ENCODE assay signal across 8 cellular contexts in the genomic region with DNA sequence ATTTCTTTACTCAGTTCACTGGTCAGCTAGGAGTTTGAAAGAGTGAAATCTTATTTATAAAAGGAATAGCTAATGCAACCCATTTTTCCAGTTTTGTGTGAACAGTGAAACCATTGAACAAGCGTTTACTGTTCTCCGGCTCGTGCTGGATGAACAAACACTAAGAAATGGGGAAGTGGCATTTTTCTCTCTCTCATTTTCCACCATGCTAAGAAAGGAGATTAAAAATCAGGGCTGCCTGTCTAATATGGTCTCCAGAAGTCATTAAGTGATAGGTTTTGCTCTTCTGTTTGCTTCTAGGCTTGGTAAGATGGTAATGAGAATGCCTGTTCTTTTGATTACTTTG. TPM values are rescaled to one million over a fixed set of nuclear protein-coding genes. Genes with fewer than 3 reads are reported as not detected.
DNase-seq lines count a peak whose midpoint lies in the region; ATAC-seq, FAIRE-seq and TF ChIP-seq lines count a peak whose summit lies in the region.

No MANE protein-coding gene starts in this region.

- TF ChIP-seq CTCF in HEK293 (tag by site-specific recombination; IDR thresholded peaks at IDR 0.05) (no peak), dorsolateral prefrontal cortex (IDR thresholded peaks at IDR 0.05 in 54 of 56, conservative IDR thresholded peaks at IDR 0.05 in 2 of 56; ENCODE audit: low read depth in 1 of 56, partially characterized antibody in 56 of 56) (no peak), neural crest cell (conservative IDR thresholded peaks at IDR 0.05) (no peak)

- H3K27me3 ChIP-seq in dorsolateral prefrontal cortex: no peaks in the 10 kb centered on the region

- CTCF ChIA-PET in HEK293 (lab: Yijun Ruan, JAX): interaction anchor here (0.9 to 1.3 kb wide), 2 partner anchors 38 to 62 kb away, joined by 3 to 7 read pairs; no protein-coding TSS in a partner anchor

- peaks cover 18% of the 10 kb centered on the region for H3K27me3 Mint-ChIP-seq in neural crest cell (ENCODE audit: low read depth)

- H3K36me3 Mint-ChIP-seq in neural crest cell (ENCODE audit: low read depth): no peaks in the 10 kb centered on the region

- H3K27ac ChIP-seq in HEK293 (ENCODE audit: extremely low read depth, low read depth, low read length): no peak overlapping the region
- H3K27ac ChIP-seq in dorsolateral prefrontal cortex: peak overlapping the region in 56 of 59 donors; percentile 12 to 98 (median 90)

- peak overlapping the region; percentile 95 for H3K4me3 Mint-ChIP-seq in neural crest cell

- peaks cover under 1% of the 10 kb centered on the region for H3K9me3 Mint-ChIP-seq in neural crest cell

- peak; percentile 39 to 70 for DNase-seq in NOMO-1 (lab: John Stamatoyannopoulos, UW; ENCODE audit: unreplicated experiment in 2 of 2)
- DNase-seq in dorsolateral prefrontal cortex: no peak
- DNase-seq in neural crest cell (ENCODE audit: low read depth, low spot score): no peak
- DNase-seq in activated CD8-positive, alpha-beta memory T cell treated with anti-CD3 and anti-CD28 coated beads, Interleukin-2, amount 50 U/mL, for 4 hours: no peak
- DNase-seq in activated gamma-delta T cell (lab: John Stamatoyannopoulos, UW): no peak
- DNase-seq in H54 (ENCODE audit: insufficient read length, low spot score): no peak

- H3K4me3 ChIP-seq in HEK293 (ENCODE audit: low read depth, low read length) (peak overlapping the region; percentile 94), dorsolateral prefrontal cortex (peak overlapping the region; percentile 63 to 100 (median 96))

- TF ChIP-seq POLR2A in GM18505 (IDR thresholded peaks at IDR 0.05; ENCODE audit: borderline replicate concordance, extremely low read depth, insufficient read depth, insufficient read length) (no peak), H54 (IDR thresholded peaks at IDR 0.05; ENCODE audit: low read depth, low read length) (no peak)

- FAIRE-seq in H54 (lab: Jason Lieb, UNC): no peak

- peaks cover 3% of the 10 kb centered on the region; the same call in 1 of the 2 replicates for H3K4me1 ChIP-seq in HEK293 (ENCODE audit: control insufficient read depth, insufficient read depth, low read length)

- H3K9me3 ChIP-seq in HEK293 (ENCODE audit: control insufficient read depth, insufficient read depth, low read depth, low read length): no peaks in the 10 kb centered on the region

- intact Hi-C loops in dorsolateral prefrontal cortex (cut with DNase I): loop anchor here in 1 of 2 donors (2.0 to 5.0 kb wide), 2 partner anchors 40 to 66 kb away; a partner anchor contains a TSS

- peaks cover 0 to 24% of the 10 kb centered on the region in 2 experiments; a peak in 2 of 3 replicates for H3K36me3 ChIP-seq in HEK293 (ENCODE audit: control insufficient read depth in 2 of 2, insufficient read depth in 1 of 2, low read length in 2 of 2)

- peak; percentile 23 for ATAC-seq in GM18505 (IDR thresholded peaks at IDR 0.05; ENCODE audit: unreplicated experiment)

- H3K4me1 Mint-ChIP-seq in neural crest cell: peaks cover 16% of the 10 kb centered on the region

- H3K27ac Mint-ChIP-seq in neural crest cell (ENCODE audit: unreplicated experiment): no peak overlapping the region

- POLR2A ChIA-PET in HEK293 (lab: Yijun Ruan, JAX): interaction anchor here (0.6 to 1.7 kb wide), 6 partner anchors 9 to 429 kb away, joined by 3 to 7 read pairs (median 4); no protein-coding TSS in a partner anchor

TF ChIP-seq in HEK293, 187 proteins besides CTCF, POLR2A, EP300 and RAD21 (continues in another document):
- no peak for TF ChIP-seq ZNF132 (tag by site-specific recombination; IDR thresholded peaks at IDR 0.05; ENCODE audit: borderline replicate concordance)
- TF ChIP-seq, protein P1, sequence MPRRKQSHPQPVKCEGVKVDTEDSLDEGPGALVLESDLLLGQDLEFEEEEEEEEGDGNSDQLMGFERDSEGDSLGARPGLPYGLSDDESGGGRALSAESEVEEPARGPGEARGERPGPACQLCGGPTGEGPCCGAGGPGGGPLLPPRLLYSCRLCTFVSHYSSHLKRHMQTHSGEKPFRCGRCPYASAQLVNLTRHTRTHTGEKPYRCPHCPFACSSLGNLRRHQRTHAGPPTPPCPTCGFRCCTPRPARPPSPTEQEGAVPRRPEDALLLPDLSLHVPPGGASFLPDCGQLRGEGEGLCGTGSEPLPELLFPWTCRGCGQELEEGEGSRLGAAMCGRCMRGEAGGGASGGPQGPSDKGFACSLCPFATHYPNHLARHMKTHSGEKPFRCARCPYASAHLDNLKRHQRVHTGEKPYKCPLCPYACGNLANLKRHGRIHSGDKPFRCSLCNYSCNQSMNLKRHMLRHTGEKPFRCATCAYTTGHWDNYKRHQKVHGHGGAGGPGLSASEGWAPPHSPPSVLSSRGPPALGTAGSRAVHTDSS (tag by site-specific recombination; IDR thresholded peaks at IDR 0.05): no peak
- no peak for TF ChIP-seq ZNF843 (tag by site-specific recombination; IDR thresholded peaks at IDR 0.05)
- no peak for TF ChIP-seq ZNF214 (tag by site-specific recombination; IDR thresholded peaks at IDR 0.05; ENCODE audit: borderline replicate concordance)
- TF ChIP-seq ZNF560 (tag by site-specific recombination; IDR thresholded peaks at IDR 0.05; ENCODE audit: borderline replicate concordance): no peak
- TF ChIP-seq, protein P2, sequence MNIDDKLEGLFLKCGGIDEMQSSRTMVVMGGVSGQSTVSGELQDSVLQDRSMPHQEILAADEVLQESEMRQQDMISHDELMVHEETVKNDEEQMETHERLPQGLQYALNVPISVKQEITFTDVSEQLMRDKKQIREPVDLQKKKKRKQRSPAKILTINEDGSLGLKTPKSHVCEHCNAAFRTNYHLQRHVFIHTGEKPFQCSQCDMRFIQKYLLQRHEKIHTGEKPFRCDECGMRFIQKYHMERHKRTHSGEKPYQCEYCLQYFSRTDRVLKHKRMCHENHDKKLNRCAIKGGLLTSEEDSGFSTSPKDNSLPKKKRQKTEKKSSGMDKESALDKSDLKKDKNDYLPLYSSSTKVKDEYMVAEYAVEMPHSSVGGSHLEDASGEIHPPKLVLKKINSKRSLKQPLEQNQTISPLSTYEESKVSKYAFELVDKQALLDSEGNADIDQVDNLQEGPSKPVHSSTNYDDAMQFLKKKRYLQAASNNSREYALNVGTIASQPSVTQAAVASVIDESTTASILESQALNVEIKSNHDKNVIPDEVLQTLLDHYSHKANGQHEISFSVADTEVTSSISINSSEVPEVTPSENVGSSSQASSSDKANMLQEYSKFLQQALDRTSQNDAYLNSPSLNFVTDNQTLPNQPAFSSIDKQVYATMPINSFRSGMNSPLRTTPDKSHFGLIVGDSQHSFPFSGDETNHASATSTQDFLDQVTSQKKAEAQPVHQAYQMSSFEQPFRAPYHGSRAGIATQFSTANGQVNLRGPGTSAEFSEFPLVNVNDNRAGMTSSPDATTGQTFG (tag by site-specific recombination; IDR thresholded peaks at IDR 0.05; ENCODE audit: borderline replicate concordance): no peak
- TF ChIP-seq ZNF138 (tag by site-specific recombination; IDR thresholded peaks at IDR 0.05; ENCODE audit: borderline replicate concordance): no peak
- TF ChIP-seq, protein P3, sequence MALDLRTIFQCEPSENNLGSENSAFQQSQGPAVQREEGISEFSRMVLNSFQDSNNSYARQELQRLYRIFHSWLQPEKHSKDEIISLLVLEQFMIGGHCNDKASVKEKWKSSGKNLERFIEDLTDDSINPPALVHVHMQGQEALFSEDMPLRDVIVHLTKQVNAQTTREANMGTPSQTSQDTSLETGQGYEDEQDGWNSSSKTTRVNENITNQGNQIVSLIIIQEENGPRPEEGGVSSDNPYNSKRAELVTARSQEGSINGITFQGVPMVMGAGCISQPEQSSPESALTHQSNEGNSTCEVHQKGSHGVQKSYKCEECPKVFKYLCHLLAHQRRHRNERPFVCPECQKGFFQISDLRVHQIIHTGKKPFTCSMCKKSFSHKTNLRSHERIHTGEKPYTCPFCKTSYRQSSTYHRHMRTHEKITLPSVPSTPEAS (tag by site-specific recombination; IDR thresholded peaks at IDR 0.05): no peak
- TF ChIP-seq ZNF423 (tag by site-specific recombination; IDR thresholded peaks at IDR 0.05): no peak
- no peak for TF ChIP-seq ZNF354C (tag by site-specific recombination; IDR thresholded peaks at IDR 0.05; ENCODE audit: borderline replicate concordance, low read depth)
- TF ChIP-seq KLF8 (tag by site-specific recombination; IDR thresholded peaks at IDR 0.05): no peak
- no peak for TF ChIP-seq ZBTB20 (tag by site-specific recombination; IDR thresholded peaks at IDR 0.05)
- TF ChIP-seq ZNF571 (tag by site-specific recombination; IDR thresholded peaks at IDR 0.05): no peak
- no peak for TF ChIP-seq ZNF416 (tag by site-specific recombination; IDR thresholded peaks at IDR 0.05)
- TF ChIP-seq, protein P4, sequence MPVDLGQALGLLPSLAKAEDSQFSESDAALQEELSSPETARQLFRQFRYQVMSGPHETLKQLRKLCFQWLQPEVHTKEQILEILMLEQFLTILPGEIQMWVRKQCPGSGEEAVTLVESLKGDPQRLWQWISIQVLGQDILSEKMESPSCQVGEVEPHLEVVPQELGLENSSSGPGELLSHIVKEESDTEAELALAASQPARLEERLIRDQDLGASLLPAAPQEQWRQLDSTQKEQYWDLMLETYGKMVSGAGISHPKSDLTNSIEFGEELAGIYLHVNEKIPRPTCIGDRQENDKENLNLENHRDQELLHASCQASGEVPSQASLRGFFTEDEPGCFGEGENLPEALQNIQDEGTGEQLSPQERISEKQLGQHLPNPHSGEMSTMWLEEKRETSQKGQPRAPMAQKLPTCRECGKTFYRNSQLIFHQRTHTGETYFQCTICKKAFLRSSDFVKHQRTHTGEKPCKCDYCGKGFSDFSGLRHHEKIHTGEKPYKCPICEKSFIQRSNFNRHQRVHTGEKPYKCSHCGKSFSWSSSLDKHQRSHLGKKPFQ (tag by site-specific recombination; IDR thresholded peaks at IDR 0.05): no peak
- no peak for TF ChIP-seq SCRT1 (tag by site-specific recombination; IDR thresholded peaks at IDR 0.05; ENCODE audit: borderline replicate concordance)
- no peak for TF ChIP-seq ZNF768 (tag by site-specific recombination; IDR thresholded peaks at IDR 0.05)

RNA-seq across cellular contexts. Expression of a gene that starts 0.8 kb away (rescaled TPM):
- 10 to 100 TPM; 32.7 to 79.7 (median 45.4) TPM for total RNA-seq in dorsolateral prefrontal cortex
- total RNA-seq in neural crest cell: 30.4 and 32.6 TPM in 2 replicates

RNA-seq across cellular contexts. Expression of a gene that starts 34.9 kb away (rescaled TPM):
- total RNA-seq in dorsolateral prefrontal cortex: 100 to 1,000 TPM in 13 of 120 experiments, 10 to 100 TPM in 105, 1 to 10 TPM in 2; 7.1 to 260 (median 51.2) TPM
- total RNA-seq in neural crest cell: 0.16 and 0.35 TPM in 2 replicates

RNA-seq across cellular contexts. Expression of a gene that starts 39.6 kb away (rescaled TPM):
- 100 to 1,000 TPM in 23 of 120 experiments, 10 to 100 TPM in 97; 59.1 to 146 (median 85.0) TPM for total RNA-seq in dorsolateral prefrontal cortex
- 32.0 and 32.6 TPM in 2 replicates for total RNA-seq in neural crest cell

Comparison
In these comparisons a context has a peak if more than half of its experiments do, and no peak if none do; other contexts are left out.
1. DNase-seq: peak in NOMO-1 (2 of 2); none in dorsolateral prefrontal cortex (0 of 10), neural crest cell (single experiment), activated CD8-positive, alpha-beta memory T cell treated with anti-CD3 and anti-CD28 coated beads, Interleukin-2, amount 50 U/mL, for 4 hours (single experiment), activated gamma-delta T cell (single experiment) and H54 (single experiment).